Comparison of ENCODE assay signal across 9 cellular contexts in the genomic region with DNA sequence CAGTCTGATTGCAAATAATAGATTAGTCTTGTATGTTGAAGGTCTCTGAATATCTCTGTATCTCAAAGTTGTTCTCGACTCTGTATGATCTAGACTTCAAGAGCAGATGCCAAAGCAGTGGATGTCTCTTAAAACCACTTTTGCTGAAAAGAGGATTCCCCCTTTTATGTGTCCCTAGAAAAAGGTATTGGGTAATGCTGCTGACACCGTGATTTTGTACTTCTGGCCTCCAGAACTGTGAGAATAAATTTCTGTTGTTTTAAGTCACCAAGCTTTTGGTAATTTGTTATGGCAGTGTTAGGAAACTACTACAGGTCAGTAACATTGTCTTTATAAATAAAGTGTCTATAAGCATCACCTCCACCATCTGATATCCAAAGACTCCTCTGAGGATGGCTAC.
"Had no signal": no experiment of that assay in that cellular context is flagged by ENCODE, and none has a peak within 500 bp of the region (broad histone marks: within the 10 kb centered on the region; RNA-seq: fewer than 3 reads in every experiment).

No MANE protein-coding gene starts in this region.

- FAIRE-seq: H1, H54, K562 had no signal

- H2AFZ ChIP-seq: GM23338 had no signal

- H3K4me3 ChIP-seq: GM23338, K562 had no signal

- H3K4me2 ChIP-seq: GM23338 had no signal

- ATAC-seq: GM23338, K562 had no signal

- H3K27ac ChIP-seq: HL-60 had no signal

- DNase-seq: H9, HCEC 1CT, IMR-90, KG1 had no signal
